In the genomic region with DNA sequence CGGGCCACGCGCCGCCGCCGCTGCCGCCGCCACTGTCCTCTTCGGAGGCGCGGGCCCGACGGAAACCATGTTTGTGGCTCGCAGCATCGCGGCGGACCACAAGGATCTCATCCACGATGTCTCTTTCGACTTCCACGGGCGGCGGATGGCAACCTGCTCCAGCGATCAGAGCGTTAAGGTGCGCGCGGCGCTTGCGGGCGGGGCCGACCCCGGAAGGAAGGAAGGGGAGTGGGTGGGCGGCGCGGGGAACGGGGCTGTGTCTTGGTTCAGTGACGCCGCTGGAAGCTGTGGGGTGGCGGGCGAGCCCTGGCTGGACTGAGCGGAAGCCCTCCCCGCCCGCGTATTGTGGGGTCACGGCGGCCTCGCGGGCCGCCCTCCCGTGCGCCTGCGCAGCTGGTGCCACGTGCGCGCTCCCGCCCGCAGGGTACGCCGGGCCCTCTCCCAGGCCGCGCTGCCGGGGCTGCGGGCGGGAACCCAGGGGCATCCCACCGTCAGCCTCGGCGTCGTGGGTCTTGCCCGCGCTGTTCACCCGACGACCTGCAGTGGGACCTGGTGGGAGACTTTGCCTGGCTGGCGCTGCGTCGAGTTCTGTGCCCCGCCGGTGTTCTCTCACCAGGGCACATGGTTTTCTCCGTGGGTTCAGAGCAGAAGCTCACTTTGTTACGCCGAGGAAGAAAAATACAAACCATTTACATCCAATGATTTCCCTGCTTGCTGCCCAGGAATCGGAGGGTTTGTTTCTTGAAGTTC, we compare ENCODE assay signal across 1 cellular context.
TF ChIP-seq lines count a peak whose summit lies in the region.

No MANE protein-coding gene starts in this region.

TF ChIP-seq in K562, 482 proteins besides CTCF, POLR2A, EP300 and RAD21 (continued from another document and continues in another):
- TF ChIP-seq, protein P1, sequence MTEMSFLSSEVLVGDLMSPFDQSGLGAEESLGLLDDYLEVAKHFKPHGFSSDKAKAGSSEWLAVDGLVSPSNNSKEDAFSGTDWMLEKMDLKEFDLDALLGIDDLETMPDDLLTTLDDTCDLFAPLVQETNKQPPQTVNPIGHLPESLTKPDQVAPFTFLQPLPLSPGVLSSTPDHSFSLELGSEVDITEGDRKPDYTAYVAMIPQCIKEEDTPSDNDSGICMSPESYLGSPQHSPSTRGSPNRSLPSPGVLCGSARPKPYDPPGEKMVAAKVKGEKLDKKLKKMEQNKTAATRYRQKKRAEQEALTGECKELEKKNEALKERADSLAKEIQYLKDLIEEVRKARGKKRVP (CRISPR knock-in tag; IDR thresholded peaks at IDR 0.05): no peak
- TF ChIP-seq ZNF146 (CRISPR knock-in tag; IDR thresholded peaks at IDR 0.05; ENCODE audit: unreplicated experiment) (no peak), KLF1 (tag; IDR thresholded peaks at IDR 0.05) (peak; percentile 46), BRD4 (IDR thresholded peaks at IDR 0.05) (peak; percentile 26; the same call in 1 of the 2 replicates), GATA2 (CRISPR knock-in tag; IDR thresholded peaks at IDR 0.05) (no peak), CAMTA2 (CRISPR knock-in tag; conservative IDR thresholded peaks at IDR 0.05) (peak; percentile 91; the same call in 1 of the 2 replicates), ZNF778 (CRISPR knock-in tag; IDR thresholded peaks at IDR 0.05) (no peak), SMARCA4 (IDR thresholded peaks at IDR 0.05) (no peak), NR2C1 (IDR thresholded peaks at IDR 0.05) (peak; percentile 60; the same call in 1 of the 2 replicates), NR2C1 (tag; IDR thresholded peaks at IDR 0.05) (peak; percentile 53; the same call in 1 of the 2 replicates), TRIM24 (IDR thresholded peaks at IDR 0.05) (peak in 1 of 2 experiments; percentile 47; a peak in 1 of 4 replicates), PML (IDR thresholded peaks at IDR 0.05; ENCODE audit: low read length) (no peak; the same call in 1 of the 2 replicates), CBX8 (IDR thresholded peaks at IDR 0.05; ENCODE audit: borderline replicate concordance, extremely low read depth, low read depth, low read length, poor library complexity, severe bottlenecking) (no peak), HDAC6 (IDR thresholded peaks at IDR 0.05; ENCODE audit: low read depth, low read length) (no peak), CC2D1A (IDR thresholded peaks at IDR 0.05) (peak; percentile 79; the same call in 1 of the 2 replicates), CXXC5 (CRISPR knock-in tag; IDR thresholded peaks at IDR 0.05) (peak; percentile 91), KDM2B (CRISPR knock-in tag; IDR thresholded peaks at IDR 0.05) (peak; percentile 83; the same call in 1 of the 2 replicates), STAG1 (CRISPR knock-in tag; IDR thresholded peaks at IDR 0.05; ENCODE audit: borderline replicate concordance) (peak; percentile 72), KLF16 (IDR thresholded peaks at IDR 0.05) (no peak), PTRF (tag; IDR thresholded peaks at IDR 0.05) (no peak), HDAC1 (IDR thresholded peaks at IDR 0.05) (peak in 1 of 2 experiments; percentile 87; a peak in 2 of 4 replicates), SETDB1 (IDR thresholded peaks at IDR 0.05; ENCODE audit: low read length) (no peak), TEAD2 (tag; IDR thresholded peaks at IDR 0.05) (no peak), DNMT1 (IDR thresholded peaks at IDR 0.05) (no peak), BCL6 (CRISPR knock-in tag; IDR thresholded peaks at IDR 0.05) (no peak), ZNF707 (CRISPR knock-in tag; conservative IDR thresholded peaks at IDR 0.05) (no peak), CREM (IDR thresholded peaks at IDR 0.05; ENCODE audit: low read depth) (peak; percentile 63; the same call in 1 of the 2 replicates), RAD51 (IDR thresholded peaks at IDR 0.05; ENCODE audit: borderline replicate concordance, low read depth) (0 out of 2 replicates have a peak, but pooled peaks have one; percentile 8), HIVEP1 (CRISPR knock-in tag; IDR thresholded peaks at IDR 0.05) (no peak), SP1 (CRISPR knock-in tag; IDR thresholded peaks at IDR 0.05) (peak; percentile 85), ZC3H4 (CRISPR knock-in tag; IDR thresholded peaks at IDR 0.05; ENCODE audit: borderline replicate concordance) (no peak), MCM3 (IDR thresholded peaks at IDR 0.05) (no peak), ZNF174 (CRISPR knock-in tag; IDR thresholded peaks at IDR 0.05) (no peak), PRPF4 (IDR thresholded peaks at IDR 0.05; ENCODE audit: insufficient read depth, low read depth, low read length, poor library complexity, severe bottlenecking) (peak; percentile 31), ZNF263 (CRISPR knock-in tag; IDR thresholded peaks at IDR 0.05; ENCODE audit: borderline replicate concordance) (0 out of 2 replicates have a peak, but pooled peaks have one; percentile 65), TCF7 (IDR thresholded peaks at IDR 0.05; ENCODE audit: borderline replicate concordance) (peak; percentile 41; the same call in 1 of the 2 replicates), HDAC3 (IDR thresholded peaks at IDR 0.05; ENCODE audit: borderline replicate concordance, partially characterized antibody) (no peak)
- TF ChIP-seq, protein P2, sequence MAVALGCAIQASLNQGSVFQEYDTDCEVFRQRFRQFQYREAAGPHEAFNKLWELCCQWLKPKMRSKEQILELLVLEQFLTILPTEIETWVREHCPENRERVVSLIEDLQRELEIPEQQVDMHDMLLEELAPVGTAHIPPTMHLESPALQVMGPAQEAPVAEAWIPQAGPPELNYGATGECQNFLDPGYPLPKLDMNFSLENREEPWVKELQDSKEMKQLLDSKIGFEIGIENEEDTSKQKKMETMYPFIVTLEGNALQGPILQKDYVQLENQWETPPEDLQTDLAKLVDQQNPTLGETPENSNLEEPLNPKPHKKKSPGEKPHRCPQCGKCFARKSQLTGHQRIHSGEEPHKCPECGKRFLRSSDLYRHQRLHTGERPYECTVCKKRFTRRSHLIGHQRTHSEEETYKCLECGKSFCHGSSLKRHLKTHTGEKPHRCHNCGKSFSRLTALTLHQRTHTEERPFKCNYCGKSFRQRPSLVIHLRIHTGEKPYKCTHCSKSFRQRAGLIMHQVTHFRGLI (CRISPR knock-in tag; IDR thresholded peaks at IDR 0.05): no peak
- TF ChIP-seq, protein P3, sequence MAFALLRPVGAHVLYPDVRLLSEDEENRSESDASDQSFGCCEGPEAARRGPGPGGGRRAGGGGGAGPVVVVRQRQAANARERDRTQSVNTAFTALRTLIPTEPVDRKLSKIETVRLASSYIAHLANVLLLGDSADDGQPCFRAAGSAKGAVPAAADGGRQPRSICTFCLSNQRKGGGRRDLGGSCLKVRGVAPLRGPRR (CRISPR knock-in tag; IDR thresholded peaks at IDR 0.05): no peak
- TF ChIP-seq, protein P4, sequence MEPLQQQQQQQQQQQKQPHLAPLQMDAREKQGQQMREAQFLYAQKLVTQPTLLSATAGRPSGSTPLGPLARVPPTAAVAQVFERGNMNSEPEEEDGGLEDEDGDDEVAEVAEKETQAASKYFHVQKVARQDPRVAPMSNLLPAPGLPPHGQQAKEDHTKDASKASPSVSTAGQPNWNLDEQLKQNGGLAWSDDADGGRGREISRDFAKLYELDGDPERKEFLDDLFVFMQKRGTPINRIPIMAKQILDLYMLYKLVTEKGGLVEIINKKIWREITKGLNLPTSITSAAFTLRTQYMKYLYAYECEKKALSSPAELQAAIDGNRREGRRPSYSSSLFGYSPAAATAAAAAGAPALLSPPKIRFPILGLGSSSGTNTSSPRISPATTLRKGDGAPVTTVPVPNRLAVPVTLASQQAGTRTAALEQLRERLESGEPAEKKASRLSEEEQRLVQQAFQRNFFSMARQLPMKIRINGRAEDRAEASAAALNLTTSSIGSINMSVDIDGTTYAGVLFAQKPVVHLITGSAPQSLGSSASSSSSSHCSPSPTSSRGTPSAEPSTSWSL (CRISPR knock-in tag; IDR thresholded peaks at IDR 0.05; ENCODE audit: borderline replicate concordance): no peak
- TF ChIP-seq, protein P5, sequence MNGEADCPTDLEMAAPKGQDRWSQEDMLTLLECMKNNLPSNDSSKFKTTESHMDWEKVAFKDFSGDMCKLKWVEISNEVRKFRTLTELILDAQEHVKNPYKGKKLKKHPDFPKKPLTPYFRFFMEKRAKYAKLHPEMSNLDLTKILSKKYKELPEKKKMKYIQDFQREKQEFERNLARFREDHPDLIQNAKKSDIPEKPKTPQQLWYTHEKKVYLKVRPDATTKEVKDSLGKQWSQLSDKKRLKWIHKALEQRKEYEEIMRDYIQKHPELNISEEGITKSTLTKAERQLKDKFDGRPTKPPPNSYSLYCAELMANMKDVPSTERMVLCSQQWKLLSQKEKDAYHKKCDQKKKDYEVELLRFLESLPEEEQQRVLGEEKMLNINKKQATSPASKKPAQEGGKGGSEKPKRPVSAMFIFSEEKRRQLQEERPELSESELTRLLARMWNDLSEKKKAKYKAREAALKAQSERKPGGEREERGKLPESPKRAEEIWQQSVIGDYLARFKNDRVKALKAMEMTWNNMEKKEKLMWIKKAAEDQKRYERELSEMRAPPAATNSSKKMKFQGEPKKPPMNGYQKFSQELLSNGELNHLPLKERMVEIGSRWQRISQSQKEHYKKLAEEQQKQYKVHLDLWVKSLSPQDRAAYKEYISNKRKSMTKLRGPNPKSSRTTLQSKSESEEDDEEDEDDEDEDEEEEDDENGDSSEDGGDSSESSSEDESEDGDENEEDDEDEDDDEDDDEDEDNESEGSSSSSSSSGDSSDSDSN (IDR thresholded peaks at IDR 0.05; ENCODE audit: borderline replicate concordance in 1 of 2, low read depth in 2 of 2, low read length in 2 of 2): 0 out of 4 replicates have a peak, but pooled peaks have one; percentile 43 to 46
- TF ChIP-seq, protein P6, sequence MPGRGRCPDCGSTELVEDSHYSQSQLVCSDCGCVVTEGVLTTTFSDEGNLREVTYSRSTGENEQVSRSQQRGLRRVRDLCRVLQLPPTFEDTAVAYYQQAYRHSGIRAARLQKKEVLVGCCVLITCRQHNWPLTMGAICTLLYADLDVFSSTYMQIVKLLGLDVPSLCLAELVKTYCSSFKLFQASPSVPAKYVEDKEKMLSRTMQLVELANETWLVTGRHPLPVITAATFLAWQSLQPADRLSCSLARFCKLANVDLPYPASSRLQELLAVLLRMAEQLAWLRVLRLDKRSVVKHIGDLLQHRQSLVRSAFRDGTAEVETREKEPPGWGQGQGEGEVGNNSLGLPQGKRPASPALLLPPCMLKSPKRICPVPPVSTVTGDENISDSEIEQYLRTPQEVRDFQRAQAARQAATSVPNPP (IDR thresholded peaks at IDR 0.05; ENCODE audit: borderline replicate concordance, insufficient read depth, insufficient read length): no peak
- TF ChIP-seq, protein P7, sequence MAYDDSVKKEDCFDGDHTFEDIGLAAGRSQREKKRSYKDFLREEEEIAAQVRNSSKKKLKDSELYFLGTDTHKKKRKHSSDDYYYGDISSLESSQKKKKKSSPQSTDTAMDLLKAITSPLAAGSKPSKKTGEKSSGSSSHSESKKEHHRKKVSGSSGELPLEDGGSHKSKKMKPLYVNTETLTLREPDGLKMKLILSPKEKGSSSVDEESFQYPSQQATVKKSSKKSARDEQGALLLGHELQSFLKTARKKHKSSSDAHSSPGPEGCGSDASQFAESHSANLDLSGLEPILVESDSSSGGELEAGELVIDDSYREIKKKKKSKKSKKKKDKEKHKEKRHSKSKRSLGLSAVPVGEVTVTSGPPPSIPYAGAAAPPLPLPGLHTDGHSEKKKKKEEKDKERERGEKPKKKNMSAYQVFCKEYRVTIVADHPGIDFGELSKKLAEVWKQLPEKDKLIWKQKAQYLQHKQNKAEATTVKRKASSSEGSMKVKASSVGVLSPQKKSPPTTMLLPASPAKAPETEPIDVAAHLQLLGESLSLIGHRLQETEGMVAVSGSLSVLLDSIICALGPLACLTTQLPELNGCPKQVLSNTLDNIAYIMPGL (CRISPR knock-in tag; IDR thresholded peaks at IDR 0.05): peak; percentile 81
- TF ChIP-seq, protein P8, sequence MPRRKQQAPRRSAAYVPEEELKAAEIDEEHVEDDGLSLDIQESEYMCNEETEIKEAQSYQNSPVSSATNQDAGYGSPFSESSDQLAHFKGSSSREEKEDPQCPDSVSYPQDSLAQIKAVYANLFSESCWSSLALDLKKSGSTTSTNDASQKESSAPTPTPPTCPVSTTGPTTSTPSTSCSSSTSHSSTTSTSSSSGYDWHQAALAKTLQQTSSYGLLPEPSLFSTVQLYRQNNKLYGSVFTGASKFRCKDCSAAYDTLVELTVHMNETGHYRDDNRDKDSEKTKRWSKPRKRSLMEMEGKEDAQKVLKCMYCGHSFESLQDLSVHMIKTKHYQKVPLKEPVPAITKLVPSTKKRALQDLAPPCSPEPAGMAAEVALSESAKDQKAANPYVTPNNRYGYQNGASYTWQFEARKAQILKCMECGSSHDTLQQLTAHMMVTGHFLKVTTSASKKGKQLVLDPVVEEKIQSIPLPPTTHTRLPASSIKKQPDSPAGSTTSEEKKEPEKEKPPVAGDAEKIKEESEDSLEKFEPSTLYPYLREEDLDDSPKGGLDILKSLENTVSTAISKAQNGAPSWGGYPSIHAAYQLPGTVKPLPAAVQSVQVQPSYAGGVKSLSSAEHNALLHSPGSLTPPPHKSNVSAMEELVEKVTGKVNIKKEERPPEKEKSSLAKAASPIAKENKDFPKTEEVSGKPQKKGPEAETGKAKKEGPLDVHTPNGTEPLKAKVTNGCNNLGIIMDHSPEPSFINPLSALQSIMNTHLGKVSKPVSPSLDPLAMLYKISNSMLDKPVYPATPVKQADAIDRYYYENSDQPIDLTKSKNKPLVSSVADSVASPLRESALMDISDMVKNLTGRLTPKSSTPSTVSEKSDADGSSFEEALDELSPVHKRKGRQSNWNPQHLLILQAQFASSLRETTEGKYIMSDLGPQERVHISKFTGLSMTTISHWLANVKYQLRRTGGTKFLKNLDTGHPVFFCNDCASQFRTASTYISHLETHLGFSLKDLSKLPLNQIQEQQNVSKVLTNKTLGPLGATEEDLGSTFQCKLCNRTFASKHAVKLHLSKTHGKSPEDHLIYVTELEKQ (CRISPR knock-in tag; IDR thresholded peaks at IDR 0.05): no peak
- TF ChIP-seq, protein P9, sequence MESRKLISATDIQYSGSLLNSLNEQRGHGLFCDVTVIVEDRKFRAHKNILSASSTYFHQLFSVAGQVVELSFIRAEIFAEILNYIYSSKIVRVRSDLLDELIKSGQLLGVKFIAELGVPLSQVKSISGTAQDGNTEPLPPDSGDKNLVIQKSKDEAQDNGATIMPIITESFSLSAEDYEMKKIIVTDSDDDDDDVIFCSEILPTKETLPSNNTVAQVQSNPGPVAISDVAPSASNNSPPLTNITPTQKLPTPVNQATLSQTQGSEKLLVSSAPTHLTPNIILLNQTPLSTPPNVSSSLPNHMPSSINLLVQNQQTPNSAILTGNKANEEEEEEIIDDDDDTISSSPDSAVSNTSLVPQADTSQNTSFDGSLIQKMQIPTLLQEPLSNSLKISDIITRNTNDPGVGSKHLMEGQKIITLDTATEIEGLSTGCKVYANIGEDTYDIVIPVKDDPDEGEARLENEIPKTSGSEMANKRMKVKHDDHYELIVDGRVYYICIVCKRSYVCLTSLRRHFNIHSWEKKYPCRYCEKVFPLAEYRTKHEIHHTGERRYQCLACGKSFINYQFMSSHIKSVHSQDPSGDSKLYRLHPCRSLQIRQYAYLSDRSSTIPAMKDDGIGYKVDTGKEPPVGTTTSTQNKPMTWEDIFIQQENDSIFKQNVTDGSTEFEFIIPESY (CRISPR knock-in tag; IDR thresholded peaks at IDR 0.05): peak; percentile 81
- TF ChIP-seq, protein P10, sequence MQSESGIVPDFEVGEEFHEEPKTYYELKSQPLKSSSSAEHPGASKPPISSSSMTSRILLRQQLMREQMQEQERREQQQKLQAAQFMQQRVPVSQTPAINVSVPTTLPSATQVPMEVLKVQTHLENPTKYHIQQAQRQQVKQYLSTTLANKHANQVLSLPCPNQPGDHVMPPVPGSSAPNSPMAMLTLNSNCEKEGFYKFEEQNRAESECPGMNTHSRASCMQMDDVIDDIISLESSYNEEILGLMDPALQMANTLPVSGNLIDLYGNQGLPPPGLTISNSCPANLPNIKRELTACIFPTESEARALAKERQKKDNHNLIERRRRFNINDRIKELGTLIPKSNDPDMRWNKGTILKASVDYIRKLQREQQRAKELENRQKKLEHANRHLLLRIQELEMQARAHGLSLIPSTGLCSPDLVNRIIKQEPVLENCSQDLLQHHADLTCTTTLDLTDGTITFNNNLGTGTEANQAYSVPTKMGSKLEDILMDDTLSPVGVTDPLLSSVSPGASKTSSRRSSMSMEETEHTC (IDR thresholded peaks at IDR 0.05): no peak; the same call in 1 of the 2 replicates
